In genomic region chrX:151901821-151902220, GRCh38 we compare ENCODE assay signal across 33 cellular contexts. TPM values are rescaled to one million over a fixed set of nuclear protein-coding genes. Genes with fewer than 3 reads are reported as not detected.
"Had no signal": no experiment of that assay in that cellular context is flagged by ENCODE, and none has a peak within 500 bp of the region (broad histone marks: within the 10 kb centered on the region; RNA-seq: fewer than 3 reads in every experiment).

No MANE protein-coding gene starts in this region.

- H3K36me3 ChIP-seq: colonic mucosa, esophagus muscularis mucosa, lower lobe of right lung, sigmoid colon, vagina had no signal

- H3K27me3 ChIP-seq: colonic mucosa, esophagus muscularis mucosa, hepatocyte, sigmoid colon, testis, vagina had no signal

- ATAC-seq: activated CD4-positive, alpha-beta T cell treated with anti-CD3 and anti-CD28 coated beads for 36 hours; activated T-cell treated with anti-CD3 and anti-CD28 coated beads, Interleukin-2, amount 50 U/mL, for 4 hours; effector memory CD8-positive, alpha-beta T cell; left lobe of liver; lower lobe of right lung; naive thymus-derived CD4-positive, alpha-beta T cell; WTC11 had no signal

- DNase-seq: activated CD4-positive, alpha-beta T cell treated with anti-CD3 and anti-CD28 coated beads for 36 hours; activated CD4-positive, alpha-beta T cell treated with anti-CD3 and anti-CD28 coated beads, Interleukin-2, amount 50 U/mL, for 4 hours; activated CD8-positive, alpha-beta memory T cell treated with anti-CD3 and anti-CD28 coated beads for 24 hours; activated CD8-positive, alpha-beta memory T cell treated with anti-CD3 and anti-CD28 coated beads, Interleukin-2, amount 50 U/mL, for 48 hours; activated naive CD4-positive, alpha-beta T cell treated with Interleukin-2 at 50 U/mL for 16 hours; activated naive CD8-positive, alpha-beta T cell treated with anti-CD3 and anti-CD28 coated beads for 36 hours; activated T-cell treated with anti-CD3 and anti-CD28 coated beads, Interleukin-2, amount 50 U/mL, for 4 hours; colonic mucosa; dorsolateral prefrontal cortex; effector memory CD8-positive, alpha-beta T cell; foreskin melanocyte; immature natural killer cell; lower lobe of right lung; naive thymus-derived CD4-positive, alpha-beta T cell; occipital lobe; sigmoid colon; stimulated activated CD4-positive, alpha-beta T cell treated with anti-CD3 and anti-CD28 coated beads, Interleukin-2, amount 100 ng/mL, for 48 hours; stimulated activated CD8-positive, alpha-beta memory T cell treated with anti-CD3 and anti-CD28 coated beads, Interleukin-4, amount 100 ng/mL, for 48 hours; stimulated activated naive CD4-positive, alpha-beta T cell; testis; trophoblast cell had no signal

- H3K27ac ChIP-seq: colonic mucosa, dorsolateral prefrontal cortex, esophagus muscularis mucosa, lower lobe of right lung, sigmoid colon, testis, vagina had no signal

- H3K4me3 ChIP-seq: colonic mucosa, dorsolateral prefrontal cortex, esophagus muscularis mucosa, hepatocyte, lower lobe of right lung, sigmoid colon, testis, vagina had no signal

- FAIRE-seq: astrocyte, TTC549 had no signal

- H3K9me3 ChIP-seq: colonic mucosa, esophagus muscularis mucosa, lower lobe of right lung, sigmoid colon, testis, vagina had no signal

- H3K4me1 ChIP-seq: colonic mucosa, lower lobe of right lung, testis, vagina had no signal

RNA-seq across cellular contexts. Expression of gene MAGEA4, which starts 10.9 kb away (rescaled TPM):
- total RNA-seq: activated CD4-positive, alpha-beta T cell treated with anti-CD3 and anti-CD28 coated beads for 36 hours; activated naive CD8-positive, alpha-beta T cell treated with anti-CD3 and anti-CD28 coated beads for 36 hours; activated T-cell treated with anti-CD3 and anti-CD28 coated beads, Interleukin-2, amount 50 U/mL, for 4 hours; activated T-helper 2 cell treated with anti-CD3 and anti-CD28 coated beads, Interferon-gamma antibody, Interleukin-2, Interleukin-4, amounts not matched to agents 10 μg/mL and 5 μg/mL and 100 μg/mL, durations not matched to agents 14 hours and 24 hours and 36 hours; astrocyte; colonic mucosa; dorsolateral prefrontal cortex; esophagus muscularis mucosa; hepatocyte; kidney epithelial cell; left lobe of liver; lower lobe of right lung; mesenteric fat pad; naive thymus-derived CD4-positive, alpha-beta T cell; neural crest cell; occipital lobe; renal cortical epithelial cell; sigmoid colon; vagina had no signal
- polyA plus RNA-seq: hepatocyte; immature natural killer cell; naive thymus-derived CD4-positive, alpha-beta T cell; sigmoid colon had no signal
